Comparison of ENCODE assay signal across 8 cellular contexts in genomic region chr16:89720859-89721643, GRCh38. TPM values are rescaled to one million over a fixed set of nuclear protein-coding genes. Genes with fewer than 3 reads are reported as not detected.
DNase-seq lines count a peak whose midpoint lies in the region; ATAC-seq and TF ChIP-seq lines count a peak whose summit lies in the region.

VPS9D1 (minus strand) TSS chr16:89720898; CDS start chr16:89720861, 37 bp downstream.
ZNF276 (plus strand) TSS chr16:89721537; CDS start chr16:89721641, 104 bp downstream.

- TF ChIP-seq CTCF in SK-N-SH (IDR thresholded peaks at IDR 0.05) = no peak
- TF ChIP-seq CTCF in osteoblast (IDR thresholded peaks at IDR 0.05; ENCODE audit: extremely low read depth, low read depth, low read length) = no peak
- no peak for TF ChIP-seq CTCF in testis (IDR thresholded peaks at IDR 0.05)

- H3K27ac ChIP-seq in KOPT-K1 (ENCODE audit: low read depth, low read length, poor library complexity, severe bottlenecking) = peak within 1 kb of the TSS; percentile 99
- peak within 1 kb of the TSS; percentile 79 to 92 for H3K27ac ChIP-seq in SK-N-SH (ENCODE audit: low read depth in 2 of 2, low read length in 1 of 2)
- peak within 1 kb of the TSS; percentile 91 for H3K27ac ChIP-seq in osteoblast (ENCODE audit: low read depth, low read length)
- H3K27ac ChIP-seq in testis = peak within 1 kb of the TSS; percentile 95 to 97

- H3K9me3 ChIP-seq in KOPT-K1 (ENCODE audit: insufficient read depth, low read length, poor library complexity, severe bottlenecking) (no peaks in the 10 kb centered on the region), SK-N-SH (no peaks in the 10 kb centered on the region), osteoblast (ENCODE audit: low read depth, low read length) (no peaks in the 10 kb centered on the region), testis (no peaks in the 10 kb centered on the region)

- no peak for TF ChIP-seq POLR2A in testis (IDR thresholded peaks at IDR 0.05)

- H3K9me2 ChIP-seq in SK-N-SH = no peaks in the 10 kb centered on the region

- DNase-seq in DMS153 (lab: John Stamatoyannopoulos, UW) (peak; percentile 50), SK-N-SH (peak; percentile 93), glomerular visceral epithelial cell (ENCODE audit: extremely low spot score) (peak; percentile 74), osteoblast (ENCODE audit: insufficient read length, low spot score, missing footprints) (peak; percentile 97), testis (peak; percentile 87)
- DNase-seq in activated naive CD4-positive, alpha-beta T cell treated with anti-CD3 and anti-CD28 coated beads, Interleukin-2, amount 50 U/mL, for 16 hours = peak; percentile 87

- H3K4me1 ChIP-seq in SK-N-SH (ENCODE audit: control insufficient read depth in 1 of 2, insufficient read depth in 2 of 2, low read depth in 1 of 2, low read length in 1 of 2) (peaks cover 21 to 25% of the 10 kb centered on the region in 2 experiments; a peak in 3 of 4 replicates), osteoblast (ENCODE audit: insufficient read depth, low read length) (peaks cover 26% of the 10 kb centered on the region), testis (peaks cover 25% of the 10 kb centered on the region)

- intact Hi-C loops in testis (cut with DNase I; ENCODE audit: low total_unique reads) = no loop called here

- H3K4me3 ChIP-seq in SK-N-SH (ENCODE audit: low read depth in 2 of 2, low read length in 1 of 2) = peak within 1 kb of the TSS; percentile 74 to 92
- peak within 1 kb of the TSS; percentile 88 for H3K4me3 ChIP-seq in osteoblast (ENCODE audit: insufficient read depth, low read length)
- H3K4me3 ChIP-seq in testis = peak within 1 kb of the TSS; percentile 90 to 93

- CTCF ChIA-PET in SK-N-SH (lab: Yijun Ruan, JAX) = interaction anchor here (1.7 kb wide), 1 partner anchor 10 kb away, joined by 6 read pairs; no protein-coding TSS in a partner anchor

- peaks cover 54% of the 10 kb centered on the region for H3K79me2 ChIP-seq in SK-N-SH (ENCODE audit: insufficient read depth)
- peaks cover 60% of the 10 kb centered on the region for H3K79me2 ChIP-seq in osteoblast (ENCODE audit: insufficient read depth, low read length)

- peaks cover 19% of the 10 kb centered on the region for H3F3A ChIP-seq in SK-N-SH (replicated peaks; ENCODE audit: insufficient read depth)

- peak within 1 kb of the TSS; percentile 96 for H3K4me2 ChIP-seq in SK-N-SH
- H3K4me2 ChIP-seq in osteoblast (ENCODE audit: insufficient read depth, low read length) = peak within 1 kb of the TSS; percentile 94

- no peak for TF ChIP-seq EP300 in SK-N-SH (IDR thresholded peaks at IDR 0.05; ENCODE audit: borderline replicate concordance in 1 of 2, low read depth in 1 of 2, low read length in 1 of 2)

- H3K27me3 ChIP-seq in SK-N-SH (ENCODE audit: insufficient read depth) = no peaks in the 10 kb centered on the region
- H3K27me3 ChIP-seq in osteoblast (ENCODE audit: insufficient read depth, low read length) = no peaks in the 10 kb centered on the region
- no peaks in the 10 kb centered on the region for H3K27me3 ChIP-seq in testis

- no peak for TF ChIP-seq RAD21 in SK-N-SH (IDR thresholded peaks at IDR 0.05; ENCODE audit: low read length)

- POLR2A ChIA-PET in SK-N-SH (lab: Yijun Ruan, JAX) = interaction anchor here (0.8 kb wide), 1 partner anchor 15 kb away, joined by 3 read pairs; no protein-coding TSS in a partner anchor

- H3K36me3 ChIP-seq in KOPT-K1 (ENCODE audit: insufficient read depth, low read length) = peaks cover 48% of the 10 kb centered on the region
- H3K36me3 ChIP-seq in SK-N-SH (replicated peaks in 1 of 2; ENCODE audit: control insufficient read depth in 1 of 2, insufficient read depth in 2 of 2, low read length in 1 of 2) = peaks cover 13 to 21% of the 10 kb centered on the region in 2 experiments
- peaks cover 31% of the 10 kb centered on the region for H3K36me3 ChIP-seq in osteoblast (ENCODE audit: insufficient read depth, low read length)
- no peaks in the 10 kb centered on the region for H3K36me3 ChIP-seq in testis (ENCODE audit: low read depth, missing control alignments)

- peak within 1 kb of the TSS; percentile 85 for H3K9ac ChIP-seq in SK-N-SH

- under 1% methylated on average over 29 of the region's 109 CpGs for WGBS in SK-N-SH (ENCODE audit: low lambda C conversion rate)
- WGBS in testis, 2 donors = 0% methylated on average over 35 to 58 of the region's 109 CpGs

- peak; percentile 49 for ATAC-seq in GM21528 (IDR thresholded peaks at IDR 0.05; ENCODE audit: low FRiP score, unreplicated experiment)

- H2AFZ ChIP-seq in SK-N-SH (ENCODE audit: low read depth) (0 out of 2 replicates have a peak within 1 kb of the TSS, but pooled peaks have one; percentile 46), osteoblast (ENCODE audit: low read length) (peak within 1 kb of the TSS; percentile 18)

- H4K20me1 ChIP-seq in SK-N-SH (ENCODE audit: insufficient read depth) (peaks cover 35% of the 10 kb centered on the region), osteoblast (ENCODE audit: insufficient read depth, low read length) (peaks cover 32% of the 10 kb centered on the region)

TF ChIP-seq in SK-N-SH, 30 proteins besides CTCF, POLR2A, EP300 and RAD21 (continues in another document):
- TF ChIP-seq MXI1 (IDR thresholded peaks at IDR 0.05; ENCODE audit: low read depth, low read length) = peak; percentile 66
- TF ChIP-seq CHD2 (IDR thresholded peaks at IDR 0.05; ENCODE audit: low read length, partially characterized antibody) = peak; percentile 35
- 0 out of 2 replicates have a peak, but pooled peaks have one; percentile 8 for TF ChIP-seq TEAD4 (IDR thresholded peaks at IDR 0.05; ENCODE audit: borderline replicate concordance, insufficient read depth)
- TF ChIP-seq RFX5 (IDR thresholded peaks at IDR 0.05; ENCODE audit: low read length) = no peak
- peak; percentile 95 for TF ChIP-seq GABPA (IDR thresholded peaks at IDR 0.05; ENCODE audit: low read depth)
- TF ChIP-seq MEF2A (IDR thresholded peaks at IDR 0.05; ENCODE audit: borderline replicate concordance, low read depth) = no peak
- TF ChIP-seq TCF12 (IDR thresholded peaks at IDR 0.05) = no peak; the same call in 1 of the 2 replicates
- TF ChIP-seq ELF1 (IDR thresholded peaks at IDR 0.05) = peak; percentile 45; the same call in 1 of the 2 replicates
- TF ChIP-seq SMC3 (IDR thresholded peaks at IDR 0.05; ENCODE audit: low read depth, low read length) = no peak
- peak; percentile 83 for TF ChIP-seq TAF1 (IDR thresholded peaks at IDR 0.05; ENCODE audit: borderline replicate concordance, low read depth, low read length)
- no peak; the same call in 1 of the 2 replicates for TF ChIP-seq POLR2AphosphoS5 (IDR thresholded peaks at IDR 0.05; ENCODE audit: low read depth, low read length)
- TF ChIP-seq PBX3 (IDR thresholded peaks at IDR 0.05) = no peak
- peak; percentile 17; the same call in 1 of the 2 replicates for TF ChIP-seq REST (IDR thresholded peaks at IDR 0.05; ENCODE audit: low read depth, low read length)
- no peak for TF ChIP-seq MAX (IDR thresholded peaks at IDR 0.05; ENCODE audit: low read depth)
- peak; percentile 59; the same call in 1 of the 2 replicates for TF ChIP-seq SIN3A (IDR thresholded peaks at IDR 0.05; ENCODE audit: borderline replicate concordance, low read depth, low read length)

RNA-seq across cellular contexts. Expression of gene VPS9D1, which starts in this region (rescaled TPM):
- polyA plus RNA-seq in SK-N-SH (2012; rRNA removed) (9.2 and 10.1 TPM in 2 replicates), testis (ENCODE audit: insufficient read depth, low read depth, low replicate concordance) (26.9 TPM)
- 2.8 and 4.8 TPM in 2 replicates for polyA plus RNA-seq in SK-N-SH (2012; cell fraction: cytosol; rRNA removed)
- polyA plus RNA-seq in SK-N-SH (2012; cell fraction: nucleus; rRNA removed) = 50.4 and 75.0 TPM in 2 replicates
- total RNA-seq in osteoblast (13.3 and 14.5 TPM in 2 replicates), testis (10 to 100 TPM; 22.4 to 25.0 TPM)

RNA-seq across cellular contexts. Expression of gene ZNF276, which starts in this region (rescaled TPM):
- polyA plus RNA-seq in SK-N-SH (2012; rRNA removed) (24.9 and 27.0 TPM in 2 replicates), testis (ENCODE audit: insufficient read depth, low read depth, low replicate concordance) (31.0 TPM)
- 7.7 and 10.6 TPM in 2 replicates for polyA plus RNA-seq in SK-N-SH (2012; cell fraction: cytosol; rRNA removed)
- polyA plus RNA-seq in SK-N-SH (2012; cell fraction: nucleus; rRNA removed) = 165 and 173 TPM in 2 replicates
- total RNA-seq in osteoblast (11.5 and 12.3 TPM in 2 replicates), testis (10 to 100 TPM; 37.8 to 48.4 TPM)

Comparison
In these comparisons a context has a peak if more than half of its experiments do, and no peak if none do; other contexts are left out.
1. Peak in every context shown above with its lines: DNase-seq, ATAC-seq, H3K4me3 ChIP-seq and H3K27ac ChIP-seq.